In the genomic region with DNA sequence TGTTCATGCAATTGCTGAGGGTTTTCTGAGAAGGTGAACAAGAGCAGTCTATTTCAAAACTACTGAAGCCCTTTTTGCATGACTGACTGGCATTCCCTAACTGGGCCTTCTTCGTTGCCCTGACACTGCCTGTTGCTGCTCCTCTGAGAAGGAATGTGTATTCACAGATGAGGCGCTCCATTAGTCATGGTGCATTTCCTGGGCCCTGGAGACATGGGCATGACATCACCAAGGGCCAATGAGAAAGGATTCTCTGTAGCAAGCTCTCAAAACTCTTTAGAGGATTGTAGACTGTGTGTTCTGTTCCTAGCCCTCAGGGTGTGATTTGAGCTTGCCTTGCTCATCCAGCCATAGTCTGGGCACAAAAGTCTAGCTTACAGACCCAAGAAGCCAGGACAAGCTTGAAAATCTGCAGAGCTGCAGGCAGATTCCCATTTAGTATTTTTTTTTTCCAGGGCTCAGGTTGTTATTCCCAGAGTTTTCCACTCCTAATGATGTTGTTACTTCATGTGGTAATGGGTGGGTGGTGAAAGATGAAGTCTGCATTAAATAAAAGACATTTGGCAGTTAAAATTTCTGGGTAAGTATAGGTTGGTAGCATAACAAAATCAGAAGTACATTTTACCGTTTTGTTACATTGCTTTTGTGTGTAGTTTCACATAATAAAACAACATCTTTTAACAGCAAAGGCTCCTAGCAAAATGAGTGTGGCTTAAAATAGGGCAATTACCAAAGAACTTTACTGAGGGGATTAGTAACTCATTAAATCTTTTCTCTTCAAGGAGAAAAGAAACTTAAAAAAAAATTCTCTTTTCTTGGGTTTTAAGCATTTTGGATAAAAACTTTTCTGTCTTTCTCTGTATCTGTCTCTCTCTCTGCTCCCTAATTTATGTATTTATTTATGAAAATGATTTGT, we compare ENCODE assay signal across 1 cellular context.
TF ChIP-seq lines count a peak whose summit lies in the region.

No MANE protein-coding gene starts in this region.

TF ChIP-seq in endothelial cell of umbilical vein, 7 proteins besides CTCF, POLR2A, EP300 and RAD21:
- no peak for TF ChIP-seq MYC (IDR thresholded peaks at IDR 0.05; ENCODE audit: low read depth, low read length)
- TF ChIP-seq, protein P1, sequence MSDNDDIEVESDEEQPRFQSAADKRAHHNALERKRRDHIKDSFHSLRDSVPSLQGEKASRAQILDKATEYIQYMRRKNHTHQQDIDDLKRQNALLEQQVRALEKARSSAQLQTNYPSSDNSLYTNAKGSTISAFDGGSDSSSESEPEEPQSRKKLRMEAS (IDR thresholded peaks at IDR 0.05; ENCODE audit: insufficient read depth, insufficient read length): no peak
- no peak for TF ChIP-seq FOS (IDR thresholded peaks at IDR 0.05; ENCODE audit: borderline replicate concordance, insufficient read depth, low read length)
- TF ChIP-seq JUN (IDR thresholded peaks at IDR 0.05; ENCODE audit: borderline replicate concordance, insufficient read depth, insufficient read length, low read depth): no peak
TF ChIP-seq in endothelial cell of umbilical vein: peak in this region for 0.
